8 cellular contexts compared by ENCODE assay signal in genomic region chr5:94818904-94819303, GRCh38.
"Had no signal": no experiment of that assay in that cellular context is flagged by ENCODE, and none has a peak within 500 bp of the region (broad histone marks: within the 10 kb centered on the region; RNA-seq: fewer than 3 reads in every experiment).

No MANE protein-coding gene starts in this region.

- H3K4me3 ChIP-seq: GM12878 had no signal

- ATAC-seq: GM12878 had no signal

- DNase-seq: GDM1, GF-D8 had no signal

- FAIRE-seq: G401.6, GM12878, GM12891, GM12892, GM18507, GM19239 had no signal
